Comparison of ENCODE assay signal across 15 cellular contexts in the genomic region with DNA sequence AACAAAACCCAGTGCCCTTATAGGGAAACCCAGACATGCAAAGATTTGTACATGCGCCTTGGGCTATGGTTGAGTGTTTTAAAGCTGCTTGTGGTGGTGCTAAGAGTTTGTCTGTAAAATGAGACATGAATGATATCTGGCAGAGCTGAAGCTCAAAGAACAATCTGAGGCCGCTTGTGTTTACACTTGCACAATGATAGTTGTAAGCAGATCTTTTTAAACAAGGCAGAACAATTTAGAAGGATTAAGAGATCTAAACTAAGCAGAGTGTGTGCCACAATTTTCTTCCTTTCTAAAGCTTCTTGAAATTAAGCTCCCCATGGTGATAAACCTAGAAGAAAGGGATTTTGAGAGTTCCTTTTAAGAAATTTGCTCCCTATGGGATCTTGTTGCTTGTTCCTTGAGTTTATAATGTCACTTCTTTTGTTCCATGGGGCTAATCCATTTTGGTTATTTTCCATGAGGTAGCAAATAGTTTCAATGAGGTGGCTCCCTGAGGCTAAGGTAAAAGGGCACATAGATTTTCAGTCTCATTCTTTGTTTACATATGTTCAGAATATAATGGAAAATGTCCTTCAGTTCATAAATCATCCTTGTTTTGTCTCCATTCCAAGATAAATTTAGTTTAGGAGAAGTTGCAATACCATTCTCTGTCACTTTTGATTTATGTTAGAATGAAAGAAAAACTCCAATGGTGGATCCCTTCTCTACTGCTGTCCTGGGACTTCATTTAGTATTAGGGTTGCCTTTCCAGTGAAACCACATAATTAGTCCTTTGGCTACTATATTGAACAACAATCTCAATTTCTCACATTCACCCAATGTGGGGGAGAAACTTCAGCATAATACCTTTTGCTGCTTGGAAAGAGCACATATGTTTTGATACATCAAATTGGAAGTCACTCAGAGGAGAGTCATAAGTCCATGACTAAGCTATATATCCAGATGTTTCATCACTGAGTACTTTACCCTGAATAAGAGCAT.
DNase-seq lines count a peak whose midpoint lies in the region; ATAC-seq, FAIRE-seq and TF ChIP-seq lines count a peak whose summit lies in the region.
"Had no signal": no experiment of that assay in that cellular context is flagged by ENCODE, and none has a peak within 500 bp of the region (broad histone marks: within the 10 kb centered on the region; RNA-seq: fewer than 3 reads in every experiment).

No MANE protein-coding gene starts in this region.

- no peak overlapping the region for H3K9ac ChIP-seq in endodermal cell (ENCODE audit: extremely low read depth, low read length, poor library complexity, severe bottlenecking)
- H3K9ac ChIP-seq in neural progenitor cell = no peak overlapping the region
- H3K9ac ChIP-seq in Karpas-422 (ENCODE audit: low read length) = no peak overlapping the region

- H3K4me3 Mint-ChIP-seq in endodermal cell (no peak overlapping the region), neural progenitor cell (no peak overlapping the region)
- H3K4me3 Mint-ChIP-seq: natural killer cell treated with Interleukin-12 subunit alpha and Interleukin-12 subunit beta and Interleukin-15 and Interleukin-18, amount 100 ng/mL, for 72 hours had no signal

- H3K9me3 ChIP-seq in endodermal cell (ENCODE audit: control insufficient read depth, low read length) (no peaks in the 10 kb centered on the region), neural progenitor cell (ENCODE audit: low read depth) (no peaks in the 10 kb centered on the region), Karpas-422 (ENCODE audit: low read length) (peaks cover 13% of the 10 kb centered on the region)
- H3K9me3 ChIP-seq: body of pancreas, esophagus squamous epithelium had no signal

- peak; percentile 64 for FAIRE-seq in D721Med (lab: Jason Lieb, UNC)
- FAIRE-seq: kidney had no signal

- H3K27me3 ChIP-seq in endodermal cell (ENCODE audit: control insufficient read depth, insufficient read depth, low read length, poor library complexity, severe bottlenecking) (no peaks in the 10 kb centered on the region), neural progenitor cell (no peaks in the 10 kb centered on the region), Karpas-422 (ENCODE audit: low read length) (no peaks in the 10 kb centered on the region)
- H3K27me3 ChIP-seq: body of pancreas, esophagus squamous epithelium had no signal

- peaks cover 13% of the 10 kb centered on the region for H3F3A ChIP-seq in neural progenitor cell (ENCODE audit: low read depth)

- H3K4me1 ChIP-seq in endodermal cell (ENCODE audit: control insufficient read depth, insufficient read depth, low read length) (peaks cover 3% of the 10 kb centered on the region), neural progenitor cell (peaks cover 15% of the 10 kb centered on the region), Karpas-422 (ENCODE audit: low read length) (no peaks in the 10 kb centered on the region)
- H3K4me1 ChIP-seq: body of pancreas had no signal

- no peaks in the 10 kb centered on the region for H3K36me3 Mint-ChIP-seq in endodermal cell (ENCODE audit: low read depth)
- no peaks in the 10 kb centered on the region for H3K36me3 Mint-ChIP-seq in neural progenitor cell
- H3K36me3 Mint-ChIP-seq: natural killer cell treated with Interleukin-12 subunit alpha and Interleukin-12 subunit beta and Interleukin-15 and Interleukin-18, amount 100 ng/mL, for 72 hours had no signal

- H3K9me3 Mint-ChIP-seq in endodermal cell (no peaks in the 10 kb centered on the region), neural progenitor cell (peaks cover 7% of the 10 kb centered on the region)

- TF ChIP-seq CTCF in D721Med (IDR thresholded peaks at IDR 0.05; ENCODE audit: insufficient read depth, missing control alignments) = no peak
- no peak for TF ChIP-seq CTCF in LNCaP clone FGC (IDR thresholded peaks at IDR 0.05; ENCODE audit: control insufficient read depth, extremely low read depth, insufficient read depth)
- TF ChIP-seq CTCF in endodermal cell (conservative IDR thresholded peaks at IDR 0.05) = no peak
- TF ChIP-seq CTCF in neural progenitor cell (IDR thresholded peaks at IDR 0.05) = no peak

- H3K36me3 ChIP-seq in endodermal cell (ENCODE audit: control insufficient read depth, insufficient read depth, low read length) = no peaks in the 10 kb centered on the region
- H3K36me3 ChIP-seq in neural progenitor cell = no peaks in the 10 kb centered on the region
- no peaks in the 10 kb centered on the region for H3K36me3 ChIP-seq in Karpas-422 (ENCODE audit: insufficient read depth, low read length)
- H3K36me3 ChIP-seq: esophagus squamous epithelium had no signal

- H3K4me2 ChIP-seq in neural progenitor cell = peak overlapping the region; percentile 50
- no peak overlapping the region for H3K4me2 ChIP-seq in Karpas-422 (ENCODE audit: low read depth, low read length, poor library complexity, severe bottlenecking)

- H3K4me1 Mint-ChIP-seq in endodermal cell (peaks cover 16% of the 10 kb centered on the region), neural progenitor cell (peaks cover 14% of the 10 kb centered on the region)

- no peaks in the 10 kb centered on the region for H3K27me3 Mint-ChIP-seq in endodermal cell (ENCODE audit: insufficient read depth)
- peaks cover 11% of the 10 kb centered on the region for H3K27me3 Mint-ChIP-seq in neural progenitor cell (ENCODE audit: insufficient read depth, low read depth)
- H3K27me3 Mint-ChIP-seq: natural killer cell treated with Interleukin-12 subunit alpha and Interleukin-12 subunit beta and Interleukin-15 and Interleukin-18, amount 100 ng/mL, for 72 hours had no signal

- no peaks in the 10 kb centered on the region for H3K9me2 ChIP-seq in Karpas-422 (replicated peaks; ENCODE audit: insufficient read depth, low read length)

- H3K27ac Mint-ChIP-seq in endodermal cell (peak overlapping the region; percentile 60), neural progenitor cell (no peak overlapping the region)
- H3K27ac Mint-ChIP-seq: natural killer cell treated with Interleukin-12 subunit alpha and Interleukin-12 subunit beta and Interleukin-15 and Interleukin-18, amount 100 ng/mL, for 72 hours had no signal

- H4K20me1 ChIP-seq in neural progenitor cell (ENCODE audit: low read depth) (no peaks in the 10 kb centered on the region), Karpas-422 (ENCODE audit: insufficient read depth, low read depth, low read length) (no peaks in the 10 kb centered on the region)

- no peak overlapping the region for H2AFZ ChIP-seq in neural progenitor cell (replicated peaks)
- no peak overlapping the region for H2AFZ ChIP-seq in Karpas-422 (ENCODE audit: low read length)

- H3K4me3 ChIP-seq in LNCaP clone FGC (ENCODE audit: low read depth, low read length) (no peak overlapping the region), endodermal cell (ENCODE audit: low read length) (peak overlapping the region; percentile 0), neural progenitor cell (no peak overlapping the region), Karpas-422 (ENCODE audit: low read length) (no peak overlapping the region)
- H3K4me3 ChIP-seq: body of pancreas, esophagus squamous epithelium had no signal

- H3K79me2 ChIP-seq in neural progenitor cell (ENCODE audit: low read depth) = no peaks in the 10 kb centered on the region
- no peaks in the 10 kb centered on the region for H3K79me2 ChIP-seq in Karpas-422 (ENCODE audit: low read length)

- no peak for DNase-seq in D721Med (ENCODE audit: insufficient read length, low spot score)
- peak; percentile 7 for DNase-seq in LNCaP clone FGC (ENCODE audit: low read depth)
- DNase-seq in endodermal cell = no peak
- DNase-seq in neural progenitor cell (ENCODE audit: low spot score) = peak; percentile 48
- no peak for DNase-seq in Karpas-422
- no peak for DNase-seq in A172 (ENCODE audit: low spot score)
- DNase-seq in left lobe of liver (ENCODE audit: low spot score) = no peak
- DNase-seq: activated CD4-positive, CD25-positive, alpha-beta regulatory T cell; body of pancreas; esophagus squamous epithelium; kidney; NCI-H1105; NCI-H774 had no signal

- H3K27ac ChIP-seq in endodermal cell (ENCODE audit: low read depth, low read length) = no peak overlapping the region
- peak overlapping the region; percentile 24 for H3K27ac ChIP-seq in neural progenitor cell
- H3K27ac ChIP-seq in Karpas-422 (ENCODE audit: low read length) = no peak overlapping the region
- H3K27ac ChIP-seq: body of pancreas had no signal

- 63 to 83% methylated on average over 1 to 2 of the region's 2 CpGs for WGBS in endodermal cell (ENCODE audit: insufficient coverage in 1 of 2, insufficient read length in 1 of 2), 2 experiments

- ATAC-seq in HG02970 (IDR thresholded peaks at IDR 0.05; ENCODE audit: low FRiP score, unreplicated experiment) (no peak), left lobe of liver (no peak)
- ATAC-seq: body of pancreas; natural killer cell treated with Interleukin-12 subunit alpha and Interleukin-12 subunit beta and Interleukin-15 and Interleukin-18, amount 100 ng/mL, for 72 hours had no signal

Comparison
In these comparisons a context has a peak if more than half of its experiments do, and no peak if none do; other contexts are left out.
1. DNase-seq: peak in LNCaP clone FGC (single experiment) and neural progenitor cell (single experiment); none in D721Med (single experiment), endodermal cell (single experiment), Karpas-422 (single experiment), A172 (single experiment) and left lobe of liver (single experiment).